ENCODE assay signal across 11 cellular contexts in the genomic region with DNA sequence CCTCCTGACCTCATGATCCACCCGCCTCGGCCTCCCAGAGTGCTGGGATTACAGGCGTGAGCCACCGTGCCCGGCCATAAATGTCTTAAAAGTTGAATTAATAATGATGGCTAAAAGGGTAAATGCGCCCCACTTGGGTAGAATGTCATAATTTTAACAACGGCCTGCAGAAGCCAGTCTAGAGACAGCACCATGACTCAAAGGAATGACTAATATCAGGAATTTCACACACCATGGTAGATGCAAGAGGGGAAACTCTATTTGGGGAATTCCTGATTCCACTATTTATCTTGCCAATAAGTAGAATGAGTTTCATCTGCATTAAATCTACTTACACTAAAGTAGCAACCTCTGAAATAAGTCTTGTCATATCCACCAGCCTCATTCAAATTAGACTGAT.
DNase-seq lines count a peak whose midpoint lies in the region; ATAC-seq, FAIRE-seq and TF ChIP-seq lines count a peak whose summit lies in the region.
"Had no signal": no experiment of that assay in that cellular context is flagged by ENCODE, and none has a peak within 500 bp of the region (broad histone marks: within the 10 kb centered on the region; RNA-seq: fewer than 3 reads in every experiment).

No MANE protein-coding gene starts in this region.

- POLR2A ChIA-PET in PC-3 (lab: Charles Lee; ENCODE audit: unreplicated experiment) = no interaction called here
- POLR2A ChIA-PET in activated CD4-positive, alpha-beta memory T cell treated with anti-CD3 and anti-CD28 coated beads, Interleukin-2, amount 10 ng/mL, durations not matched to agents 7 days and 5 days (lab: Charles Lee) = no interaction called here

- peak; percentile 79 for FAIRE-seq in keratinocyte (lab: Jason Lieb, UNC)
- FAIRE-seq: endothelial cell of umbilical vein had no signal

- H3K27me3 ChIP-seq in PC-3 (ENCODE audit: low read length) = no peaks in the 10 kb centered on the region
- H3K27me3 ChIP-seq in keratinocyte (ENCODE audit: control insufficient read depth, extremely low read depth, insufficient read depth, low read length) = no peaks in the 10 kb centered on the region
- H3K27me3 ChIP-seq in right atrium auricular region = no peaks in the 10 kb centered on the region

- no peak overlapping the region for H3K4me3 Mint-ChIP-seq in activated CD4-positive, alpha-beta memory T cell treated with anti-CD3 and anti-CD28 coated beads, Interleukin-2, amount 10 ng/mL, durations not matched to agents 7 days and 5 days
- H3K4me3 Mint-ChIP-seq: activated T-helper 1 cell treated with anti-CD3 and anti-CD28 coated beads, Interleukin-12 subunit alpha, Interleukin-12 subunit beta, Interleukin-2, Interleukin-4 antibody, amounts not matched to agents 30 ng/mL and 10 ng/mL and 1 ng/mL, durations not matched to agents 14 hours and 24 hours and 36 hours; type B pancreatic cell had no signal

- H3K4me3 ChIP-seq in PC-3 (ENCODE audit: low read length) (no peak overlapping the region), keratinocyte (ENCODE audit: control insufficient read depth in 2 of 3, extremely low read depth in 1 of 3, insufficient read depth in 2 of 3, low read depth in 1 of 3, low read length in 3 of 3) (no peak overlapping the region), right atrium auricular region (no peak overlapping the region)

- ATAC-seq in GM21786 (IDR thresholded peaks at IDR 0.05; ENCODE audit: unreplicated experiment) (peak; percentile 54), PC-3 (peak; percentile 93)

- H3F3A ChIP-seq in PC-3 (ENCODE audit: low read length, unreplicated experiment) = no peaks in the 10 kb centered on the region

- no peak overlapping the region for H3K9ac ChIP-seq in PC-3 (ENCODE audit: low read length)
- H3K9ac ChIP-seq in keratinocyte (ENCODE audit: control insufficient read depth, extremely low read depth, insufficient read depth, low read length) = no peak overlapping the region

- H4K20me1 ChIP-seq in PC-3 (ENCODE audit: low read length) (no peaks in the 10 kb centered on the region), keratinocyte (ENCODE audit: control insufficient read depth, extremely low read depth, insufficient read depth, low read length) (no peaks in the 10 kb centered on the region)

- DNase-seq in GM10266 (ENCODE audit: extremely low spot score) (peak; percentile 8), PC-3 (peak; percentile 80), keratinocyte (ENCODE audit: low read depth, low spot score) (no peak), substantia nigra (lab: John Stamatoyannopoulos, UW) (no peak), right atrium auricular region (ENCODE audit: low spot score) (no peak)
- DNase-seq in activated CD4-positive, alpha-beta memory T cell treated with anti-CD3 and anti-CD28 coated beads, Interleukin-2, amount 10 ng/mL, durations not matched to agents 7 days and 5 days = no peak
- no peak for DNase-seq in activated CD4-positive, alpha-beta T cell treated with anti-CD3 and anti-CD28 coated beads for 4 hours

- peaks cover 2% of the 10 kb centered on the region for H3K36me3 Mint-ChIP-seq in activated CD4-positive, alpha-beta memory T cell treated with anti-CD3 and anti-CD28 coated beads, Interleukin-2, amount 10 ng/mL, durations not matched to agents 7 days and 5 days (ENCODE audit: low read depth)
- H3K36me3 Mint-ChIP-seq: type B pancreatic cell had no signal

- peaks cover 5% of the 10 kb centered on the region for H3K9me3 Mint-ChIP-seq in activated CD4-positive, alpha-beta memory T cell treated with anti-CD3 and anti-CD28 coated beads, Interleukin-2, amount 10 ng/mL, durations not matched to agents 7 days and 5 days
- H3K9me3 Mint-ChIP-seq: activated T-helper 1 cell treated with anti-CD3 and anti-CD28 coated beads, Interleukin-12 subunit alpha, Interleukin-12 subunit beta, Interleukin-2, Interleukin-4 antibody, amounts not matched to agents 30 ng/mL and 10 ng/mL and 1 ng/mL, durations not matched to agents 14 hours and 24 hours and 36 hours had no signal

- no TSS peak for BruUV-seq in PC-3 (replicated peaks; lab: Mats Ljungman, UMichigan)

- H3K36me3 ChIP-seq in PC-3 (ENCODE audit: low read depth, low read length) (no peaks in the 10 kb centered on the region), keratinocyte (ENCODE audit: control insufficient read depth in 2 of 2, extremely low read depth in 1 of 2, insufficient read depth in 2 of 2, low read length in 2 of 2) (no peaks in the 10 kb centered on the region), right atrium auricular region (no peaks in the 10 kb centered on the region)

- intact Hi-C loops in PC-3 (cut with micrococcal nuclease) = no loop called here

- H3K4me1 ChIP-seq in PC-3 (ENCODE audit: insufficient read depth, low read length) = peaks cover 12% of the 10 kb centered on the region
- no peaks in the 10 kb centered on the region for H3K4me1 ChIP-seq in keratinocyte (ENCODE audit: control insufficient read depth, extremely low read depth, insufficient read depth, low read length)
- H3K4me1 ChIP-seq in right atrium auricular region = no peaks in the 10 kb centered on the region

- no peak overlapping the region for H2AFZ ChIP-seq in PC-3 (ENCODE audit: low read length)
- H2AFZ ChIP-seq in keratinocyte (ENCODE audit: control insufficient read depth, low read length) = no peak overlapping the region

- H3K9me3 ChIP-seq in PC-3 (ENCODE audit: low read length) (no peaks in the 10 kb centered on the region), keratinocyte (ENCODE audit: control insufficient read depth, low read depth, low read length) (peaks cover 4% of the 10 kb centered on the region), right atrium auricular region (no peaks in the 10 kb centered on the region)

- CTCF ChIA-PET in PC-3 (lab: Charles Lee) = no interaction called here
- CTCF ChIA-PET in activated CD4-positive, alpha-beta memory T cell treated with anti-CD3 and anti-CD28 coated beads, Interleukin-2, amount 10 ng/mL, durations not matched to agents 7 days and 5 days (lab: Charles Lee) = interaction anchor here (1.4 kb wide), 1 partner anchor 310 kb away, joined by 3 read pairs; no protein-coding TSS in a partner anchor

- H3K79me2 ChIP-seq in PC-3 (ENCODE audit: low read length) = no peaks in the 10 kb centered on the region
- H3K79me2 ChIP-seq in keratinocyte (ENCODE audit: control insufficient read depth, insufficient read depth, low read length) = no peaks in the 10 kb centered on the region

- TF ChIP-seq CTCF in GM10266 (IDR thresholded peaks at IDR 0.05; ENCODE audit: control insufficient read depth, insufficient read depth, low read depth, missing control alignments) = no peak
- no peak for TF ChIP-seq CTCF in PC-3 (conservative IDR thresholded peaks at IDR 0.05; ENCODE audit: low read depth, low read length)
- TF ChIP-seq CTCF in keratinocyte (optimal IDR thresholded peaks at IDR 0.05 in 1 of 3, IDR thresholded peaks at IDR 0.05 in 1 of 3, conservative IDR thresholded peaks at IDR 0.05 in 1 of 3; ENCODE audit: extremely low read depth in 1 of 3, insufficient read depth in 2 of 3, low read length in 3 of 3) = no peak
- TF ChIP-seq CTCF in right atrium auricular region (IDR thresholded peaks at IDR 0.05) = no peak

- H3K27me3 Mint-ChIP-seq in activated CD4-positive, alpha-beta memory T cell treated with anti-CD3 and anti-CD28 coated beads, Interleukin-2, amount 10 ng/mL, durations not matched to agents 7 days and 5 days = no peaks in the 10 kb centered on the region
- H3K27me3 Mint-ChIP-seq: type B pancreatic cell had no signal

- no peaks in the 10 kb centered on the region for H3K9me1 ChIP-seq in keratinocyte (ENCODE audit: control insufficient read depth, extremely low read depth, insufficient read depth, low read length)

- H3K4me2 ChIP-seq in PC-3 (ENCODE audit: low read length) (no peak overlapping the region), keratinocyte (ENCODE audit: control insufficient read depth, extremely low read depth, insufficient read depth, low read depth, low read length) (no peak overlapping the region)

- peaks cover 10% of the 10 kb centered on the region for H3K4me1 Mint-ChIP-seq in activated CD4-positive, alpha-beta memory T cell treated with anti-CD3 and anti-CD28 coated beads, Interleukin-2, amount 10 ng/mL, durations not matched to agents 7 days and 5 days

- peak overlapping the region; percentile 35; the same call in 1 of the 2 replicates for H3K27ac ChIP-seq in PC-3 (ENCODE audit: low read length)
- peak overlapping the region; percentile 25 for H3K27ac ChIP-seq in keratinocyte (ENCODE audit: control insufficient read depth, insufficient read depth, low read length)
- H3K27ac ChIP-seq in substantia nigra (ENCODE audit: low read depth, low read length, poor library complexity, severe bottlenecking) = no peak overlapping the region
- no peak overlapping the region for H3K27ac ChIP-seq in right atrium auricular region

- H3K9me2 ChIP-seq in PC-3 (replicated peaks; ENCODE audit: low read length) = no peaks in the 10 kb centered on the region

- no peak overlapping the region for H3K27ac Mint-ChIP-seq in activated CD4-positive, alpha-beta memory T cell treated with anti-CD3 and anti-CD28 coated beads, Interleukin-2, amount 10 ng/mL, durations not matched to agents 7 days and 5 days
- H3K27ac Mint-ChIP-seq: activated T-helper 1 cell treated with anti-CD3 and anti-CD28 coated beads, Interleukin-12 subunit alpha, Interleukin-12 subunit beta, Interleukin-2, Interleukin-4 antibody, amounts not matched to agents 30 ng/mL and 10 ng/mL and 1 ng/mL, durations not matched to agents 14 hours and 24 hours and 36 hours; type B pancreatic cell had no signal

- dilution Hi-C loops in keratinocyte (cut with MboI; ENCODE audit: extremely low pct_ligation_motif_present, low sequenced_read_pairs) = no loop called here

Comparison
In these comparisons a context has a peak if more than half of its experiments do, and no peak if none do; other contexts are left out.
1. DNase-seq: peak in GM10266 (single experiment) and PC-3 (single experiment); none in keratinocyte (single experiment), activated CD4-positive, alpha-beta memory T cell treated with anti-CD3 and anti-CD28 coated beads, Interleukin-2, amount 10 ng/mL, durations not matched to agents 7 days and 5 days (single experiment), substantia nigra (0 of 49), activated CD4-positive, alpha-beta T cell treated with anti-CD3 and anti-CD28 coated beads for 4 hours (0 of 2) and right atrium auricular region (single experiment).
2. H3K27ac ChIP-seq: peak in PC-3 (single experiment) and keratinocyte (single experiment); none in substantia nigra (single experiment) and right atrium auricular region (0 of 2).